ENCODE assay signal across 17 cellular contexts in genomic region chr3:32315441-32315840, GRCh38.
DNase-seq lines count a peak whose midpoint lies in the region; FAIRE-seq lines count a peak whose summit lies in the region.
"Had no signal": no experiment of that assay in that cellular context is flagged by ENCODE, and none has a peak within 500 bp of the region (broad histone marks: within the 10 kb centered on the region; RNA-seq: fewer than 3 reads in every experiment).

No MANE protein-coding gene starts in this region.

- no CpG with 5 or more reads among the region's 3 CpGs for WGBS in neuronal stem cell (ENCODE audit: extremely low coverage in 2 of 2, insufficient read length in 2 of 2, insufficient replicate concordance in 1 of 2), 2 donors

- H4K91ac ChIP-seq in neuronal stem cell (ENCODE audit: low read depth, low read length, poor library complexity): no peak overlapping the region

- no peaks in the 10 kb centered on the region for H3K9me3 Mint-ChIP-seq in activated T-cell treated with anti-CD3 and anti-CD28 coated beads, Interleukin-2, amount 50 U/mL, for 24 hours
- H3K9me3 Mint-ChIP-seq: CD4-positive, alpha-beta T cell; HFFc6 had no signal

- no peak overlapping the region for H2AK5ac ChIP-seq in neuronal stem cell (ENCODE audit: low read depth, low read length)

- no peaks in the 10 kb centered on the region for H3K36me3 ChIP-seq in neuronal stem cell (replicated peaks in 1 of 2; ENCODE audit: control insufficient read depth in 2 of 2, insufficient read depth in 2 of 2, low read length in 2 of 2)

- no peak overlapping the region for H3K27ac Mint-ChIP-seq in activated T-cell treated with anti-CD3 and anti-CD28 coated beads, Interleukin-2, amount 50 U/mL, for 24 hours
- H3K27ac Mint-ChIP-seq: B cell; CD4-positive, alpha-beta T cell; HFFc6 had no signal

- H3K27me3 Mint-ChIP-seq in activated T-cell treated with anti-CD3 and anti-CD28 coated beads, Interleukin-2, amount 50 U/mL, for 24 hours: no peaks in the 10 kb centered on the region
- H3K27me3 Mint-ChIP-seq: CD4-positive, alpha-beta T cell had no signal

- H3K27ac ChIP-seq in neuronal stem cell (replicated peaks; ENCODE audit: low read length): no peak overlapping the region

- H3K27me3 ChIP-seq in neuronal stem cell (ENCODE audit: control insufficient read depth in 3 of 3, insufficient read depth in 3 of 3, low read depth in 1 of 3, low read length in 3 of 3): no peaks in the 10 kb centered on the region

- no peak overlapping the region for H2AFZ ChIP-seq in neuronal stem cell (ENCODE audit: low read length)

- no peak overlapping the region for H2BK5ac ChIP-seq in neuronal stem cell (ENCODE audit: low read length)

- peak; percentile 40 for FAIRE-seq in RCC 7860 (lab: Jason Lieb, UNC)
- FAIRE-seq: A204.1, HTR-8/SVneo had no signal

- DNase-seq in G401 (ENCODE audit: low spot score) (peak; percentile 65), RCC 7860 (ENCODE audit: low spot score) (peak; percentile 11), cerebellar cortex (ENCODE audit: low spot score) (peak; percentile 54), neuronal stem cell (ENCODE audit: low spot score) (no peak), posterior vena cava (ENCODE audit: low spot score) (no peak)
- DNase-seq in stimulated activated naive CD4-positive, alpha-beta T cell (lab: John Stamatoyannopoulos, UW): no peak
- no peak for DNase-seq in activated T-cell treated with anti-CD3 and anti-CD28 coated beads, Interleukin-2, amount 50 U/mL, for 24 hours
- DNase-seq: Calu3; CD4-positive, alpha-beta T cell; DMS153; DMS79 treated with DMSO at 0.1 percent for 48 hours; GF-D8; HCEC 1CT; HFFc6 had no signal

- H3K4me2 ChIP-seq in neuronal stem cell (ENCODE audit: insufficient read depth, low read length, poor library complexity, severe bottlenecking): no peak overlapping the region

- H4K8ac ChIP-seq in neuronal stem cell (ENCODE audit: low read depth, low read length): no peak overlapping the region

- no peak overlapping the region for H3K9ac ChIP-seq in neuronal stem cell (ENCODE audit: low read depth, low read length, poor library complexity)

- intact Hi-C loops in posterior vena cava (cut with DNase I): no loop called here

- no peak overlapping the region for H3K4me3 ChIP-seq in neuronal stem cell (ENCODE audit: low read length in 2 of 2)

- no peak overlapping the region for H3K14ac ChIP-seq in neuronal stem cell (ENCODE audit: low read length)

- no peak overlapping the region for H2BK120ac ChIP-seq in neuronal stem cell (ENCODE audit: low read depth, low read length)

- no peak overlapping the region for H3K4me3 Mint-ChIP-seq in activated T-cell treated with anti-CD3 and anti-CD28 coated beads, Interleukin-2, amount 50 U/mL, for 24 hours
- H3K4me3 Mint-ChIP-seq: B cell; CD4-positive, alpha-beta T cell; HFFc6 had no signal

- H3K9me3 ChIP-seq in neuronal stem cell (replicated peaks in 1 of 2; ENCODE audit: control insufficient read depth in 2 of 2, insufficient read depth in 1 of 2, low read depth in 1 of 2, low read length in 2 of 2): peaks cover 2 to 3% of the 10 kb centered on the region in 2 donors

- H3K79me1 ChIP-seq in neuronal stem cell (ENCODE audit: low read depth, low read length): no peaks in the 10 kb centered on the region

- in situ Hi-C loops in G401 (cut with HindIII; ENCODE audit: low sequenced_read_pairs): no loop called here

- peaks cover 7 to 16% of the 10 kb centered on the region in 2 donors for H3K4me1 ChIP-seq in neuronal stem cell (ENCODE audit: control insufficient read depth in 2 of 2, insufficient read depth in 1 of 2, low read depth in 1 of 2, low read length in 2 of 2)

- no peak overlapping the region for H2BK15ac ChIP-seq in neuronal stem cell (ENCODE audit: low read length)

- H3K18ac ChIP-seq in neuronal stem cell (ENCODE audit: low read length): peak overlapping the region; percentile 67

- H3K4ac ChIP-seq in neuronal stem cell (ENCODE audit: low read length): no peak overlapping the region

- peaks cover 30% of the 10 kb centered on the region for H3K4me1 Mint-ChIP-seq in activated T-cell treated with anti-CD3 and anti-CD28 coated beads, Interleukin-2, amount 50 U/mL, for 24 hours (ENCODE audit: low read depth)
- H3K4me1 Mint-ChIP-seq: B cell had no signal

- H3K36me3 Mint-ChIP-seq in activated T-cell treated with anti-CD3 and anti-CD28 coated beads, Interleukin-2, amount 50 U/mL, for 24 hours (ENCODE audit: low read depth): no peaks in the 10 kb centered on the region

- H3K23ac ChIP-seq in neuronal stem cell (ENCODE audit: low read depth, low read length, poor library complexity): no peak overlapping the region

- H2BK12ac ChIP-seq in neuronal stem cell (ENCODE audit: low read length): no peak overlapping the region

Comparison
In these comparisons a context has a peak if more than half of its experiments do, and no peak if none do; other contexts are left out.
1. DNase-seq: peak in G401 (single experiment), RCC 7860 (single experiment) and cerebellar cortex (single experiment); none in neuronal stem cell (single experiment), stimulated activated naive CD4-positive, alpha-beta T cell (0 of 6), activated T-cell treated with anti-CD3 and anti-CD28 coated beads, Interleukin-2, amount 50 U/mL, for 24 hours (single experiment) and posterior vena cava (single experiment).